8 cellular contexts compared by ENCODE assay signal in genomic region chr19:7926021-7926726, GRCh38. TPM values are rescaled to one million over a fixed set of nuclear protein-coding genes. Genes with fewer than 3 reads are reported as not detected.
DNase-seq lines count a peak whose midpoint lies in the region; ATAC-seq and TF ChIP-seq lines count a peak whose summit lies in the region.

Gene CTXN1 (minus strand): TSS chr19:7926135. CDS start chr19:7925538, 597 bp downstream.

- H3K27ac ChIP-seq in muscle layer of colon (ENCODE audit: low read depth, low read length) = peak within 1 kb of the TSS; percentile 89

- TF ChIP-seq CTCF in epithelial cell of proximal tubule (conservative IDR thresholded peaks at IDR 0.05; ENCODE audit: low read depth, low read length) = no peak

- ATAC-seq in GM21447 (IDR thresholded peaks at IDR 0.05; ENCODE audit: unreplicated experiment) = no peak

- peak within 1 kb of the TSS; percentile 68 for H3K9ac ChIP-seq in muscle layer of colon (ENCODE audit: low read length)

- H3K27me3 ChIP-seq in muscle layer of colon (ENCODE audit: control insufficient read depth in 1 of 2, insufficient read depth in 2 of 2, low read length in 2 of 2) = no peaks in the 10 kb centered on the region

- H3K9me3 ChIP-seq in muscle layer of colon (ENCODE audit: low read length) = no peaks in the 10 kb centered on the region

- H3K4me3 ChIP-seq in epithelial cell of proximal tubule (ENCODE audit: low read depth, low read length) (peak within 1 kb of the TSS; percentile 58), muscle layer of colon (ENCODE audit: low read depth in 1 of 2, low read length in 2 of 2) (peak within 1 kb of the TSS; percentile 51 to 57)

- peaks cover 74% of the 10 kb centered on the region for H3K4me1 ChIP-seq in muscle layer of colon (ENCODE audit: insufficient read depth, low read length)

- DNase-seq in NCI-H1417 (lab: John Stamatoyannopoulos, UW) = peak; percentile 59 to 81 (median 78)
- DNase-seq in NCI-H1417 treated with DMSO at 0.1 percent for 48 hours (lab: John Stamatoyannopoulos, UW) = no peak
- peak; percentile 23 for DNase-seq in NCI-H748 treated with DMSO at 0.1 percent for 48 hours (lab: John Stamatoyannopoulos, UW)
- DNase-seq in activated T-cell treated with anti-CD3 and anti-CD28 coated beads for 24 hours (ENCODE audit: low read depth) = peak; percentile 70
- no peak for DNase-seq in epithelial cell of proximal tubule (ENCODE audit: low read depth)
- DNase-seq in stimulated activated CD8-positive, alpha-beta memory T cell treated with anti-CD3 and anti-CD28 coated beads, Interleukin-4, amount 100 ng/mL, for 48 hours = peak; percentile 87

- H3K36me3 ChIP-seq in muscle layer of colon (ENCODE audit: insufficient read depth, low read length) = peaks cover 28% of the 10 kb centered on the region

RNA-seq across cellular contexts. Expression of gene CTXN1, which starts in this region (rescaled TPM):
- 12.4 and 42.8 TPM in 2 replicates for total RNA-seq in epithelial cell of proximal tubule

Comparison
In these comparisons a context has a peak if more than half of its experiments do, and no peak if none do; other contexts are left out.
1. DNase-seq: peak in NCI-H1417 (3 of 3), NCI-H748 treated with DMSO at 0.1 percent for 48 hours (single experiment), activated T-cell treated with anti-CD3 and anti-CD28 coated beads for 24 hours (single experiment) and stimulated activated CD8-positive, alpha-beta memory T cell treated with anti-CD3 and anti-CD28 coated beads, Interleukin-4, amount 100 ng/mL, for 48 hours (single experiment); none in NCI-H1417 treated with DMSO at 0.1 percent for 48 hours (single experiment) and epithelial cell of proximal tubule (single experiment).